ENCODE assay signal across 8 cellular contexts in genomic region chr14:24114536-24115450, GRCh38. TPM values are rescaled to one million over a fixed set of nuclear protein-coding genes. Genes with fewer than 3 reads are reported as not detected.
DNase-seq lines count a peak whose midpoint lies in the region; ATAC-seq and TF ChIP-seq lines count a peak whose summit lies in the region.

Gene DCAF11 (plus strand): TSS chr14:24114777. CDS start chr14:24115595, 818 bp downstream.
Gene NRL (minus strand): TSS chr14:24114949. CDS start chr14:24082848, 32,101 bp downstream.

- in situ Hi-C loops in Panc1 (cut with HindIII; ENCODE audit: low pct_unique_long_range_greater_than_20kb, low sequenced_read_pairs): no loop called here

- peak within 1 kb of the TSS; percentile 94 for H3K27ac Mint-ChIP-seq in activated T-cell treated with anti-CD3 and anti-CD28 coated beads, Interleukin-2, amount 50 U/mL, for 72 hours

- H3K27me3 ChIP-seq in KMS-11 (ENCODE audit: insufficient read depth, low read depth): no peaks in the 10 kb centered on the region
- no peaks in the 10 kb centered on the region for H3K27me3 ChIP-seq in Panc1 (ENCODE audit: control insufficient read depth, insufficient read depth, low read length)
- no peaks in the 10 kb centered on the region for H3K27me3 ChIP-seq in esophagus muscularis mucosa
- no peaks in the 10 kb centered on the region for H3K27me3 ChIP-seq in muscle layer of colon (ENCODE audit: control insufficient read depth in 1 of 2, insufficient read depth in 2 of 2, low read length in 2 of 2)

- H3K4me3 Mint-ChIP-seq in activated T-cell treated with anti-CD3 and anti-CD28 coated beads, Interleukin-2, amount 50 U/mL, for 72 hours: peak within 1 kb of the TSS; percentile 98 to 100

- H3K4me1 Mint-ChIP-seq in activated T-cell treated with anti-CD3 and anti-CD28 coated beads, Interleukin-2, amount 50 U/mL, for 72 hours (ENCODE audit: low read depth): peaks cover 21% of the 10 kb centered on the region

- DNase-seq in DMS79 (lab: John Stamatoyannopoulos, UW) (peak; percentile 100), Panc1 (ENCODE audit: low read depth, low spot score) (peak; percentile 95), esophagus muscularis mucosa (ENCODE audit: extremely low spot score) (peak; percentile 100)
- DNase-seq in activated T-cell treated with anti-CD3 and anti-CD28 coated beads, Interleukin-2, amount 50 U/mL, for 72 hours: peak; percentile 99
- DNase-seq in stimulated activated CD8-positive, alpha-beta memory T cell treated with anti-CD3 and anti-CD28 coated beads, Interleukin-7, amount 100 ng/mL, for 1 hour (ENCODE audit: low read depth in 2 of 2): peak; percentile 92 to 94

- peaks cover 14 to 34% of the 10 kb centered on the region in 2 donors for H3K36me3 Mint-ChIP-seq in activated T-cell treated with anti-CD3 and anti-CD28 coated beads, Interleukin-2, amount 50 U/mL, for 72 hours (ENCODE audit: insufficient read depth in 2 of 2)

- H3K4me1 ChIP-seq in KMS-11 (ENCODE audit: low read depth, poor library complexity, severe bottlenecking): peaks cover 19% of the 10 kb centered on the region
- no peaks in the 10 kb centered on the region for H3K4me1 ChIP-seq in Panc1 (ENCODE audit: control insufficient read depth, insufficient read depth, low read length)
- peaks cover 20 to 23% (median 22%) of the 10 kb centered on the region in 4 donors for H3K4me1 ChIP-seq in esophagus muscularis mucosa
- peaks cover 19% of the 10 kb centered on the region for H3K4me1 ChIP-seq in muscle layer of colon (ENCODE audit: insufficient read depth, low read length)

- intact Hi-C loops in Panc1 (cut with micrococcal nuclease; ENCODE audit: unreplicated experiment) (no loop called here), esophagus muscularis mucosa (cut with DNase I) (loop anchor here (1.0 kb wide), 1 partner anchor 22 kb away; the partner anchor contains the start of gene PSME1)

- TF ChIP-seq CTCF in KMS-11 (conservative IDR thresholded peaks at IDR 0.05; ENCODE audit: low read depth, low read length) (peak; percentile 43; the same call in 1 of the 2 replicates), Panc1 (IDR thresholded peaks at IDR 0.05) (no peak), esophagus muscularis mucosa (IDR thresholded peaks at IDR 0.05) (peak in 1 of 3 experiments; percentile 9)

- under 1% methylated on average over 45 of the region's 65 CpGs for WGBS in esophagus muscularis mucosa

- no peaks in the 10 kb centered on the region for H3K27me3 Mint-ChIP-seq in activated T-cell treated with anti-CD3 and anti-CD28 coated beads, Interleukin-2, amount 50 U/mL, for 72 hours (ENCODE audit: low read depth)

- H3K36me3 ChIP-seq in KMS-11 (ENCODE audit: insufficient read depth) (no peaks in the 10 kb centered on the region), Panc1 (ENCODE audit: control insufficient read depth, insufficient read depth, low read length) (no peaks in the 10 kb centered on the region; the same call in none of the 2 replicates), esophagus muscularis mucosa (peaks cover 20 to 33% (median 30%) of the 10 kb centered on the region in 4 donors), muscle layer of colon (ENCODE audit: insufficient read depth, low read length) (peaks cover 25% of the 10 kb centered on the region)

- no TSS peak for BruUV-seq in Panc1 (replicated peaks; lab: Mats Ljungman, UMichigan)

- H3K4me3 ChIP-seq in KMS-11 (IDR thresholded peaks at IDR 0.05; ENCODE audit: insufficient read depth, low read depth, low read length) (no peak within 1 kb of the TSS), Panc1 (ENCODE audit: low read depth in 2 of 2, low read length in 2 of 2) (peak within 1 kb of the TSS; percentile 86 to 98), esophagus muscularis mucosa (peak within 1 kb of the TSS; percentile 63 to 96 (median 67)), muscle layer of colon (ENCODE audit: low read depth in 1 of 2, low read length in 2 of 2) (peak within 1 kb of the TSS; percentile 84 to 87)

- no peaks in the 10 kb centered on the region for H4K20me1 ChIP-seq in KMS-11 (ENCODE audit: insufficient read depth)

- H2AFZ ChIP-seq in KMS-11 (ENCODE audit: low read depth): peak within 1 kb of the TSS; percentile 68

- peak within 1 kb of the TSS; percentile 78 for H3K4me2 ChIP-seq in KMS-11

- H3K9ac ChIP-seq in KMS-11 (peak within 1 kb of the TSS; percentile 63), muscle layer of colon (ENCODE audit: low read length) (peak within 1 kb of the TSS; percentile 66)

- CTCF ChIA-PET in Panc1 (lab: Charles Lee): interaction anchor here (0.5 to 1.6 kb wide), 4 partner anchors 22 to 544 kb away, joined by 3 to 6 read pairs (median 4); partner anchors contain the start of gene PSME1

- H3K9me3 ChIP-seq in Panc1 (ENCODE audit: control insufficient read depth, insufficient read depth, low read depth, low read length) (no peaks in the 10 kb centered on the region), esophagus muscularis mucosa (no peaks in the 10 kb centered on the region), muscle layer of colon (ENCODE audit: low read length) (no peaks in the 10 kb centered on the region)

- no peaks in the 10 kb centered on the region for H3K9me3 Mint-ChIP-seq in activated T-cell treated with anti-CD3 and anti-CD28 coated beads, Interleukin-2, amount 50 U/mL, for 72 hours

- H3K27ac ChIP-seq in KMS-11 (peak within 1 kb of the TSS; percentile 91), Panc1 (ENCODE audit: low read length) (peak within 1 kb of the TSS; percentile 95), esophagus muscularis mucosa (replicated peaks in 1 of 4) (peak within 1 kb of the TSS; percentile 93 to 98 (median 97)), muscle layer of colon (ENCODE audit: low read depth, low read length) (peak within 1 kb of the TSS; percentile 93)

- TF ChIP-seq EP300 in esophagus muscularis mucosa (IDR thresholded peaks at IDR 0.05): peak; percentile 75

- no peaks in the 10 kb centered on the region for H3K79me2 ChIP-seq in KMS-11 (ENCODE audit: insufficient read depth, low read depth)

- POLR2A ChIA-PET in Panc1 (lab: Charles Lee): interaction anchor here (0.6 to 1.7 kb wide), 4 partner anchors 21 to 114 kb away, joined by 3 to 13 read pairs (median 4); partner anchors contain the start of genes PSME1 and RNF31

- peak; percentile 29 for TF ChIP-seq POLR2A in esophagus muscularis mucosa (IDR thresholded peaks at IDR 0.05; ENCODE audit: low read depth)

- ATAC-seq in GM21786 (IDR thresholded peaks at IDR 0.05; ENCODE audit: unreplicated experiment): peak; percentile 87
- peak; percentile 95 for ATAC-seq in Panc1
- ATAC-seq in activated T-cell treated with anti-CD3 and anti-CD28 coated beads, Interleukin-2, amount 50 U/mL, for 72 hours (replicated peaks in 1 of 2): peak; percentile 88 to 89

RNA-seq across cellular contexts. Expression of gene DCAF11, which starts in this region (rescaled TPM):
- total RNA-seq in Panc1 (2021; ENCODE audit: unreplicated experiment) (37.4 TPM), esophagus muscularis mucosa (10 to 100 TPM; 56.0 to 74.9 (median 66.8) TPM)
- polyA plus RNA-seq in Panc1 (2012; ENCODE audit: insufficient read length): 37.8 TPM
- 100 to 1,000 TPM; 109 to 124 TPM for total RNA-seq in activated T-cell treated with anti-CD3 and anti-CD28 coated beads, Interleukin-2, amount 50 U/mL, for 72 hours

RNA-seq across cellular contexts. Expression of gene NRL, which starts in this region (rescaled TPM):
- total RNA-seq in Panc1 (2021; ENCODE audit: unreplicated experiment): 1.4 TPM
- 0.59 TPM for polyA plus RNA-seq in Panc1 (2012; ENCODE audit: insufficient read length)
- 1 to 10 TPM; 5.2 TPM for total RNA-seq in activated T-cell treated with anti-CD3 and anti-CD28 coated beads, Interleukin-2, amount 50 U/mL, for 72 hours
- total RNA-seq in esophagus muscularis mucosa: 1 to 10 TPM; 1.8 to 3.3 (median 3.0) TPM
